In the genomic region with DNA sequence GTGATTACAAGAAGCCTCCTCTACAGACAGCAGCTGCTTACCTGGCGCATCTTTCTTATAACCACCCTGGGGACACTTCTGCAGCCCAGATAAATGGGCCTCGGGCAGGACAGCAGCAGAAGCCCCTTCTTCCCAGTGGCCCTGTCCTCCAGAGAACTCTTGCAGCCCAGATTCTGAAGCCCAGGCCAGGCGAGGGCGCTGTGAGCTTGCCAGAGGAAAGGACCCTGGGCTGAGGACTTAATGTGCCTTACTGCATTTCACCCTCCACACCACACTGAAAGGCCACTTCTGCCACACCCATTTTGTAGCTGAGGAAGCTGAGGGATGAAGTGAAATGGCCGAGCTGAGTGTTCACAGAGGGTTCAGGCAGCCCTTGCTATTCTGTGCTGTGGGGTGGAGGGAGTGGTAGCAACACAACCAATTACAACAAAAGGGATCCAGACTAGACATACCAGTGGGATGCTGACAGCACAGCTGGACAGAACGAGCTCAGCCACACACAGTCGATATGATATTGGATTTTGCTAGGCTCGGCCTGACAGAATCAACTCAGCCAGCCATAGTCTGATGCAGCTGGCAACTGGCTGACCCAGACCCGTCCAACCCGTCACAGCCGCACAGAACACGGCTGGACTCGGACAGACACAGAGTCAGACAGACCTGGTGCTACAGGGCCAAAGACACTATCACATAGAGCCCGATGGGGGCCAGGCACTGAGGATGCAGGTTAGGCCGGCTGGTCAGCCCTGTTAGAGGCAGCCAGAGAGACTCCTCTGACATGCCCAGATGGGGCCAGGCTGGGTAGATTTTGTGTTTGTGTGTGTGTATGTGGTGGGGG, we compare ENCODE assay signal across 9 cellular contexts. TPM values are rescaled to one million over a fixed set of nuclear protein-coding genes. Genes with fewer than 3 reads are reported as not detected.
DNase-seq lines count a peak whose midpoint lies in the region; ATAC-seq, FAIRE-seq and TF ChIP-seq lines count a peak whose summit lies in the region.
"Had no signal": no experiment of that assay in that cellular context is flagged by ENCODE, and none has a peak within 500 bp of the region (broad histone marks: within the 10 kb centered on the region; RNA-seq: fewer than 3 reads in every experiment).

No MANE protein-coding gene starts in this region.

- no peaks in the 10 kb centered on the region for H3K79me2 ChIP-seq in GM12878 (ENCODE audit: control insufficient read depth, insufficient read depth, low read length)

- RAD21 ChIA-PET in GM12878 (lab: Charles Lee; ENCODE audit: unreplicated experiment): interaction anchor here (0.8 to 1.1 kb wide), 3 partner anchors 194 to 353 kb away, joined by 3 to 4 read pairs (median 3); a partner anchor contains a TSS

- no peak for TF ChIP-seq EP300 in GM12878 (IDR thresholded peaks at IDR 0.05; ENCODE audit: borderline replicate concordance in 1 of 2, control insufficient read depth in 1 of 2, low read depth in 2 of 2, low read length in 2 of 2)

- POLR2A ChIA-PET in GM10248 (lab: Yijun Ruan, JAX) (no interaction called here), GM12878 (lab: Charles Lee) (no interaction called here)

- CTCF ChIA-PET in GM10248 (lab: Yijun Ruan, JAX): interaction anchor here (0.7 to 8.8 kb wide), 5 partner anchors 9 to 230 kb away, joined by 3 to 95 read pairs (median 3); a partner anchor contains a TSS
- CTCF ChIA-PET in GM12878 (lab: Yijun Ruan, JAX): interaction anchor here (0.5 to 4.5 kb wide), 15 partner anchors 9 to 223 kb away, joined by 3 to 25 read pairs (median 3); a partner anchor contains a TSS

- no peak overlapping the region for H3K9ac ChIP-seq in GM12878 (ENCODE audit: control insufficient read depth, insufficient read depth, low read length)

- no peaks in the 10 kb centered on the region for H3K9me3 ChIP-seq in GM12878 (replicated peaks; ENCODE audit: control insufficient read depth, insufficient read depth, low read length)

- TF ChIP-seq CTCF in GM10248 (IDR thresholded peaks at IDR 0.05; ENCODE audit: control extremely low read depth, extremely low read depth, low read depth, missing control alignments) (peak; percentile 52), LNCAP (IDR thresholded peaks at IDR 0.05) (peak; percentile 30; the same call in 1 of the 2 replicates), GM12878 (IDR thresholded peaks at IDR 0.05 in 2 of 3, conservative IDR thresholded peaks at IDR 0.05 in 1 of 3; ENCODE audit: control insufficient read depth in 2 of 3, extremely low read depth in 1 of 3, insufficient read depth in 1 of 3, low read depth in 3 of 3, low read length in 3 of 3) (peak; percentile 29 to 37 (median 35); a peak in 3 of 6 replicates)

- no peak for TF ChIP-seq POLR2A in GM12878 (IDR thresholded peaks at IDR 0.05; ENCODE audit: low read depth, low read length)

- no peak overlapping the region for H3K4me3 ChIP-seq in GM12878

- BruUV-seq in GM12878 (replicated peaks; lab: Mats Ljungman, UMichigan): no TSS peak

- 0 out of 2 replicates have a peak, but pooled peaks have one; percentile 26 for TF ChIP-seq RAD21 in GM12878 (IDR thresholded peaks at IDR 0.05; ENCODE audit: insufficient read depth, low read depth, low read length)

- no peaks in the 10 kb centered on the region for H4K20me1 ChIP-seq in GM12878 (ENCODE audit: control insufficient read depth, insufficient read depth)

- WGBS in GM12878 (ENCODE audit: insufficient coverage, insufficient replicate concordance, low lambda C conversion rate, missing lambda C conversion rate): 37% methylated on average over 15 of the region's 15 CpGs

- no peaks in the 10 kb centered on the region for H3K36me3 ChIP-seq in GM12878 (ENCODE audit: control insufficient read depth in 2 of 2, insufficient read depth in 2 of 2, low read length in 1 of 2)

- SMC1A ChIA-PET in GM12878 (lab: Charles Lee; ENCODE audit: uncharacterized antibody, unreplicated experiment): interaction anchor here (0.5 to 2.2 kb wide), 5 partner anchors 9 to 566 kb away, joined by 3 to 7 read pairs (median 3); a partner anchor contains a TSS

- no peaks in the 10 kb centered on the region for H3K27me3 ChIP-seq in GM12878 (replicated peaks in 1 of 2; ENCODE audit: control insufficient read depth in 2 of 2, insufficient read depth in 2 of 2, low read length in 1 of 2)

- ATAC-seq in GM12878 (peak; percentile 36; the same call in 2 of the 3 replicates), HG02884 (IDR thresholded peaks at IDR 0.05; ENCODE audit: unreplicated experiment) (no peak), HG03521 (IDR thresholded peaks at IDR 0.05; ENCODE audit: unreplicated experiment) (no peak)

- in situ Hi-C loops in GM12878 (cut with MboI): loop anchor here (5.0 to 10.0 kb wide), 2 partner anchors 205 to 347 kb away; no protein-coding TSS in a partner anchor

- no peak for FAIRE-seq in GM12878 (lab: Jason Lieb, UNC)

- no peak overlapping the region for H3K4me2 ChIP-seq in GM12878 (ENCODE audit: control insufficient read depth, insufficient read depth)

- H3K27ac ChIP-seq in GM12878 (ENCODE audit: control insufficient read depth, insufficient read depth): no peak overlapping the region

- no peaks in the 10 kb centered on the region for H3K4me1 ChIP-seq in GM12878 (ENCODE audit: control insufficient read depth, insufficient read depth, low read length)

- intact Hi-C loops in GM12878 (cut with micrococcal nuclease; ENCODE audit: unreplicated experiment): loop anchor here (5.0 kb wide), 1 partner anchor 97 kb away; a partner anchor contains a TSS

- DNase-seq in GM10248 (ENCODE audit: extremely low spot score) (peak; percentile 34), GM12878 (ENCODE audit: low read depth, low spot score) (no peak), myocyte (ENCODE audit: low read depth) (peak; percentile 25), NCI-H1436 treated with DMSO at 0.1 percent for 48 hours (lab: John Stamatoyannopoulos, UW) (no peak), RKO (ENCODE audit: low spot score) (no peak)
- DNase-seq: T-helper 9 cell had no signal

- no peak overlapping the region for H2AFZ ChIP-seq in GM12878 (ENCODE audit: control insufficient read depth, low read depth, low read length)

TF ChIP-seq in GM12878, 131 proteins besides CTCF, POLR2A, EP300 and RAD21 (continues in another document):
- no peak for TF ChIP-seq SMARCA5 (IDR thresholded peaks at IDR 0.05)

RNA-seq across cellular contexts. Expression of a gene that starts 7.3 kb away (rescaled TPM):
- total RNA-seq in GM12878 (2013; cell fraction: nucleolus; rRNA removed): not detected in 2 replicates
- total RNA-seq in GM12878 (2014; rRNA removed): not detected in 2 replicates
- not detected in 2 replicates for total RNA-seq in GM12878 (2014; rRNA removed; fragmentation: Illumina TruSeq; extraction: Trizol)
- total RNA-seq in GM12878 (2021): 0.16 TPM in 1 of 2 replicates, not detected in the other
- polyA plus RNA-seq in GM12878 (2011; ENCODE audit: low read depth): not detected
- polyA plus RNA-seq in GM12878 (2011; rRNA removed): not detected in 2 replicates
- not detected in 2 replicates for polyA plus RNA-seq in GM12878 (2011; cell fraction: cytosol; rRNA removed)
- not detected in 2 replicates for polyA plus RNA-seq in GM12878 (2011; cell fraction: nucleus; rRNA removed)
- polyA plus RNA-seq in GM12878 (2012): not detected in 2 replicates
- not detected in 2 replicates for polyA plus RNA-seq in GM12878 (2014; fragmentation: Illumina TruSeq; extraction: Trizol)
- not detected for polyA plus RNA-seq in GM12878 (2014; fragmentation: Nextera tagmentation; extraction: Ambion mirVana)
- polyA plus RNA-seq in GM12878 (2014; rRNA removed): not detected in 2 replicates
- polyA plus RNA-seq in GM12878 (2016; fragmentation: Nextera tagmentation; extraction: Ambion mirVana): under 1 TPM in 1 of 2 experiments, not detected in 1; 0.72 TPM
- polyA minus RNA-seq in GM12878 (2011; rRNA and poly(A)+ RNA removed): not detected in 2 replicates
- not detected in 2 replicates for polyA minus RNA-seq in GM12878 (2011; cell fraction: cytosol; rRNA and poly(A)+ RNA removed)
- not detected in 2 replicates for polyA minus RNA-seq in GM12878 (2011; cell fraction: nucleus; rRNA and poly(A)+ RNA removed)
- total RNA-seq in myocyte: 0.16 and 0.91 TPM in 2 replicates
- polyA plus RNA-seq in myocyte (2012): 1.3 TPM

RNA-seq across cellular contexts. Expression of a gene that starts 37.8 kb away (rescaled TPM):
- total RNA-seq in GM12878 (2013; cell fraction: nucleolus; rRNA removed): 14.7 and 18.0 TPM in 2 replicates
- total RNA-seq in GM12878 (2014; rRNA removed) (6.7 and 8.8 TPM in 2 replicates), GM12878 (2014; rRNA removed; fragmentation: Illumina TruSeq; extraction: Trizol) (9.0 and 10.6 TPM in 2 replicates), GM12878 (2021) (5.2 and 5.8 TPM in 2 replicates), myocyte (11.7 and 14.0 TPM in 2 replicates)
- polyA plus RNA-seq in GM12878 (2011; ENCODE audit: low read depth): 2.3 TPM
- polyA plus RNA-seq in GM12878 (2011; rRNA removed) (10.3 and 12.0 TPM in 2 replicates), GM12878 (2014; fragmentation: Illumina TruSeq; extraction: Trizol) (10.7 and 13.1 TPM in 2 replicates), GM12878 (2014; fragmentation: Nextera tagmentation; extraction: Ambion mirVana) (1 to 10 TPM; 9.1 to 9.4 TPM), GM12878 (2014; rRNA removed) (7.5 and 8.2 TPM in 2 replicates), GM12878 (2016; fragmentation: Nextera tagmentation; extraction: Ambion mirVana) (1 to 10 TPM; 6.1 to 8.4 TPM)
- polyA plus RNA-seq in GM12878 (2011; cell fraction: cytosol; rRNA removed): 4.8 and 6.5 TPM in 2 replicates
- polyA plus RNA-seq in GM12878 (2011; cell fraction: nucleus; rRNA removed): 5.1 and 6.1 TPM in 2 replicates
- polyA plus RNA-seq in GM12878 (2012): 2.2 and 3.3 TPM in 2 replicates
- 5.5 and 6.1 TPM in 2 replicates for polyA minus RNA-seq in GM12878 (2011; rRNA and poly(A)+ RNA removed)
- polyA minus RNA-seq in GM12878 (2011; cell fraction: cytosol; rRNA and poly(A)+ RNA removed): 2.1 and 2.5 TPM in 2 replicates
- polyA minus RNA-seq in GM12878 (2011; cell fraction: nucleus; rRNA and poly(A)+ RNA removed): 5.7 and 11.7 TPM in 2 replicates
- polyA plus RNA-seq in myocyte (2012): 5.2 TPM

RNA-seq across cellular contexts. Expression of a gene that starts 47.5 kb away (rescaled TPM):
- not detected in 2 replicates for total RNA-seq in GM12878 (2013; cell fraction: nucleolus; rRNA removed)
- not detected in 2 replicates for total RNA-seq in GM12878 (2014; rRNA removed)
- total RNA-seq in GM12878 (2014; rRNA removed; fragmentation: Illumina TruSeq; extraction: Trizol): not detected in 2 replicates
- not detected in 2 replicates for total RNA-seq in GM12878 (2021)
- not detected for polyA plus RNA-seq in GM12878 (2011; ENCODE audit: low read depth)
- not detected in 2 replicates for polyA plus RNA-seq in GM12878 (2011; rRNA removed)
- polyA plus RNA-seq in GM12878 (2011; cell fraction: cytosol; rRNA removed): not detected in 2 replicates
- not detected in 2 replicates for polyA plus RNA-seq in GM12878 (2011; cell fraction: nucleus; rRNA removed)
- polyA plus RNA-seq in GM12878 (2012): 0.11 TPM in 1 of 2 replicates, not detected in the other
- polyA plus RNA-seq in GM12878 (2014; fragmentation: Illumina TruSeq; extraction: Trizol): not detected in 2 replicates
- not detected for polyA plus RNA-seq in GM12878 (2014; fragmentation: Nextera tagmentation; extraction: Ambion mirVana)
- not detected in 2 replicates for polyA plus RNA-seq in GM12878 (2014; rRNA removed)
- polyA plus RNA-seq in GM12878 (2016; fragmentation: Nextera tagmentation; extraction: Ambion mirVana): not detected
- polyA minus RNA-seq in GM12878 (2011; rRNA and poly(A)+ RNA removed): not detected in 2 replicates
- not detected in 2 replicates for polyA minus RNA-seq in GM12878 (2011; cell fraction: cytosol; rRNA and poly(A)+ RNA removed)
- polyA minus RNA-seq in GM12878 (2011; cell fraction: nucleus; rRNA and poly(A)+ RNA removed): not detected in 2 replicates
- total RNA-seq in myocyte: not detected in 2 replicates
- polyA plus RNA-seq in myocyte (2012): not detected

Comparison
In these comparisons a context has a peak if more than half of its experiments do, and no peak if none do; other contexts are left out.
1. DNase-seq: peak in GM10248 (single experiment) and myocyte (single experiment); none in GM12878 (single experiment), NCI-H1436 treated with DMSO at 0.1 percent for 48 hours (single experiment) and RKO (single experiment).
2. Peak in every context shown above with its lines, with median percentiles within 50 percentile points of each other: CTCF ChIP-seq.